ENCODE assay signal across 8 cellular contexts in the genomic region with DNA sequence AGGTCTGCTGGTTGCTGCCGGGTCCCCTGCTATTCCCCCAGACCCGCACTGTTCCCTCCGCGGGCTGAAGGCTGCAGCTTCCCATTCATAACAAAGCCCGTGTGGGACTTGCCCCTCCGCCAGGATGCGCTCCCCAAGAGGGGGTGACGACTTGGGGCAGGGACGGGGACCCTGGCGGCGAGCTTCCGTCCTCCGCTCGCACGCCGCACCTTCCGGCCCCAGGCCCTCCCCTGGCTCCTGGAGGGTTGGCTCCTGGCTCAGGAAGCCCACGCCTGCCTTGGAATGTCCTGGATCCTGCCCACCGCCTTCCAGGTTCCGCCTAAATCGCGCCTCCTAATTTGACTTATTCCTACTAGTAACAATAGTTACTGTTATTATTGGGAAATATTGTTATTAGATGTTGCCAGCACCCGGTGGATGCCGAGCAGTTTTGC. TPM values are rescaled to one million over a fixed set of nuclear protein-coding genes. Genes with fewer than 3 reads are reported as not detected.
DNase-seq lines count a peak whose midpoint lies in the region; ATAC-seq and TF ChIP-seq lines count a peak whose summit lies in the region.

No MANE protein-coding gene starts in this region.

- intact Hi-C loops in cardiac septum (cut with DNase I) (loop anchor here (5.0 kb wide), 1 partner anchor 53 kb away; no protein-coding TSS in a partner anchor), psoas muscle (cut with DNase I) (no loop called here)

- H3K36me3 Mint-ChIP-seq in activated naive CD4-positive, alpha-beta T cell treated with anti-CD3 and anti-CD28 coated beads, Interleukin-2, amount 10 ng/mL, durations not matched to agents 7 days and 5 days: no peaks in the 10 kb centered on the region

- peaks cover 15% of the 10 kb centered on the region for H3K27me3 Mint-ChIP-seq in activated naive CD4-positive, alpha-beta T cell treated with anti-CD3 and anti-CD28 coated beads, Interleukin-2, amount 10 ng/mL, durations not matched to agents 7 days and 5 days

- 5 to 13% (median 8%) methylated on average over 21 to 24 of the region's 24 CpGs for whole genome bisulfite sequencing in psoas muscle, 3 donors

- no peaks in the 10 kb centered on the region for H3K9me3 Mint-ChIP-seq in activated naive CD4-positive, alpha-beta T cell treated with anti-CD3 and anti-CD28 coated beads, Interleukin-2, amount 10 ng/mL, durations not matched to agents 7 days and 5 days

- DNase-seq in BE2C (peak; percentile 52), cardiac septum (ENCODE audit: low spot score) (peak; percentile 80), psoas muscle (peak; percentile 64 to 75)
- peak; percentile 70 for DNase-seq in activated naive CD4-positive, alpha-beta T cell treated with anti-CD3 and anti-CD28 coated beads, Interleukin-2, amount 10 ng/mL, durations not matched to agents 7 days and 5 days

- no peaks in the 10 kb centered on the region for H3K9me2 ChIP-seq in OCI-LY1 (ENCODE audit: low read depth, low read length)

- peak overlapping the region; percentile 88 for H3K27ac Mint-ChIP-seq in activated naive CD4-positive, alpha-beta T cell treated with anti-CD3 and anti-CD28 coated beads, Interleukin-2, amount 10 ng/mL, durations not matched to agents 7 days and 5 days

- H3K27me3 ChIP-seq in BE2C (no peaks in the 10 kb centered on the region), OCI-LY1 (ENCODE audit: insufficient read depth, low read length) (no peaks in the 10 kb centered on the region), psoas muscle (ENCODE audit: insufficient read depth in 3 of 3, low read length in 2 of 3) (no peaks in the 10 kb centered on the region)

- H3F3A ChIP-seq in OCI-LY1 (ENCODE audit: insufficient read depth, low read length): no peaks in the 10 kb centered on the region

- H3K4me3 ChIP-seq in BE2C (ENCODE audit: low read depth, low read length) (peak overlapping the region; percentile 85), OCI-LY1 (ENCODE audit: low read depth, low read length, poor library complexity, severe bottlenecking) (peak overlapping the region; percentile 96), psoas muscle (peak overlapping the region; percentile 73)

- no peak overlapping the region for H2AFZ ChIP-seq in OCI-LY1 (ENCODE audit: low read length)

- CTCF ChIA-PET in activated naive CD4-positive, alpha-beta T cell treated with anti-CD3 and anti-CD28 coated beads, Interleukin-2, amount 10 ng/mL, durations not matched to agents 7 days and 5 days (lab: Charles Lee): interaction anchor here (0.6 to 2.1 kb wide), 5 partner anchors 12 to 234 kb away, joined by 3 to 10 read pairs (median 4); no protein-coding TSS in a partner anchor

- H3K4me1 ChIP-seq in BE2C (no peaks in the 10 kb centered on the region), OCI-LY1 (ENCODE audit: insufficient read depth, low read length, severe bottlenecking) (peaks cover 25% of the 10 kb centered on the region), psoas muscle (peaks cover 23% of the 10 kb centered on the region)

- no peaks in the 10 kb centered on the region for H4K20me1 ChIP-seq in OCI-LY1 (ENCODE audit: insufficient read depth, low read length)

- ATAC-seq in GM21528 (IDR thresholded peaks at IDR 0.05; ENCODE audit: low FRiP score, unreplicated experiment) (peak; percentile 12), psoas muscle (peak; percentile 5 to 25 (median 13)), HG03342 (IDR thresholded peaks at IDR 0.05; ENCODE audit: unreplicated experiment) (no peak), HG02884 (IDR thresholded peaks at IDR 0.05; ENCODE audit: unreplicated experiment) (no peak)

- peak overlapping the region; percentile 32 for H3K27ac ChIP-seq in OCI-LY1 (ENCODE audit: low read depth, low read length, poor library complexity, severe bottlenecking)
- H3K27ac ChIP-seq in psoas muscle: peak overlapping the region; percentile 97

- H3K9me3 ChIP-seq in BE2C: no peaks in the 10 kb centered on the region
- H3K9me3 ChIP-seq in OCI-LY1 (ENCODE audit: low read length): no peaks in the 10 kb centered on the region
- H3K9me3 ChIP-seq in psoas muscle: no peaks in the 10 kb centered on the region

- H3K9ac ChIP-seq in OCI-LY1 (ENCODE audit: low read length): peak overlapping the region; percentile 71

- TF ChIP-seq CTCF in BE2C (IDR thresholded peaks at IDR 0.05; ENCODE audit: low read depth, low read length): peak; percentile 37; the same call in 1 of the 2 replicates
- no peak for TF ChIP-seq CTCF in OCI-LY1 (IDR thresholded peaks at IDR 0.05; ENCODE audit: low read length)
- peak; percentile 36 for TF ChIP-seq CTCF in psoas muscle (IDR thresholded peaks at IDR 0.05)

- H3K4me3 Mint-ChIP-seq in activated naive CD4-positive, alpha-beta T cell treated with anti-CD3 and anti-CD28 coated beads, Interleukin-2, amount 10 ng/mL, durations not matched to agents 7 days and 5 days: peak overlapping the region; percentile 91

- peaks cover 22% of the 10 kb centered on the region for H3K79me2 ChIP-seq in OCI-LY1 (ENCODE audit: insufficient read depth, low read length)

- H3K4me2 ChIP-seq in OCI-LY1 (ENCODE audit: low read length): peak overlapping the region; percentile 94

- peaks cover 9% of the 10 kb centered on the region for H3K36me3 ChIP-seq in BE2C
- H3K36me3 ChIP-seq in OCI-LY1 (ENCODE audit: insufficient read depth, low read length): peaks cover 5% of the 10 kb centered on the region; the same call in 1 of the 2 replicates
- H3K36me3 ChIP-seq in psoas muscle (ENCODE audit: insufficient read depth in 1 of 2, low read depth in 1 of 2): no peaks in the 10 kb centered on the region

- H3K4me1 Mint-ChIP-seq in activated naive CD4-positive, alpha-beta T cell treated with anti-CD3 and anti-CD28 coated beads, Interleukin-2, amount 10 ng/mL, durations not matched to agents 7 days and 5 days: peaks cover 15% of the 10 kb centered on the region

RNA-seq across cellular contexts. Expression of a gene that starts 1.1 kb away (rescaled TPM):
- polyA plus RNA-seq in BE2C (2012; ENCODE audit: insufficient read depth, insufficient read length, low read depth): 40.1 TPM
- total RNA-seq in cardiac septum: 1.4 TPM
- total RNA-seq in psoas muscle: 1 to 10 TPM; 3.8 to 5.7 (median 4.5) TPM
- 1 to 10 TPM; 3.0 to 8.2 (median 7.0) TPM for polyA plus RNA-seq in psoas muscle

RNA-seq across cellular contexts. Expression of a gene that starts 32.0 kb away (rescaled TPM):
- polyA plus RNA-seq in BE2C (2012; ENCODE audit: insufficient read depth, insufficient read length, low read depth): 0.11 TPM
- total RNA-seq in cardiac septum (400 TPM), psoas muscle (100 to 1,000 TPM; 305 to 552 (median 476) TPM)
- polyA plus RNA-seq in psoas muscle: 100 to 1,000 TPM; 196 to 276 (median 206) TPM

RNA-seq across cellular contexts. Expression of a gene that starts 42.0 kb away (rescaled TPM):
- polyA plus RNA-seq in BE2C (2012; ENCODE audit: insufficient read depth, insufficient read length, low read depth): 45.4 TPM
- total RNA-seq in cardiac septum (31.4 TPM), psoas muscle (1 to 10 TPM; 1.7 to 3.3 (median 2.4) TPM)
- 1 to 10 TPM in 2 of 3 donors, under 1 TPM in 1; 0.96 to 1.3 (median 1.0) TPM for polyA plus RNA-seq in psoas muscle

Comparison
In these comparisons a context has a peak if more than half of its experiments do, and no peak if none do; other contexts are left out.
1. ATAC-seq: peak in GM21528 (single experiment) and psoas muscle (4 of 4); none in HG03342 (single experiment) and HG02884 (single experiment).
2. Peak in every context shown above with its lines, with median percentiles within 50 percentile points of each other: DNase-seq and H3K4me3 ChIP-seq.